Comparison of ENCODE assay signal across 1 cellular context in the genomic region with DNA sequence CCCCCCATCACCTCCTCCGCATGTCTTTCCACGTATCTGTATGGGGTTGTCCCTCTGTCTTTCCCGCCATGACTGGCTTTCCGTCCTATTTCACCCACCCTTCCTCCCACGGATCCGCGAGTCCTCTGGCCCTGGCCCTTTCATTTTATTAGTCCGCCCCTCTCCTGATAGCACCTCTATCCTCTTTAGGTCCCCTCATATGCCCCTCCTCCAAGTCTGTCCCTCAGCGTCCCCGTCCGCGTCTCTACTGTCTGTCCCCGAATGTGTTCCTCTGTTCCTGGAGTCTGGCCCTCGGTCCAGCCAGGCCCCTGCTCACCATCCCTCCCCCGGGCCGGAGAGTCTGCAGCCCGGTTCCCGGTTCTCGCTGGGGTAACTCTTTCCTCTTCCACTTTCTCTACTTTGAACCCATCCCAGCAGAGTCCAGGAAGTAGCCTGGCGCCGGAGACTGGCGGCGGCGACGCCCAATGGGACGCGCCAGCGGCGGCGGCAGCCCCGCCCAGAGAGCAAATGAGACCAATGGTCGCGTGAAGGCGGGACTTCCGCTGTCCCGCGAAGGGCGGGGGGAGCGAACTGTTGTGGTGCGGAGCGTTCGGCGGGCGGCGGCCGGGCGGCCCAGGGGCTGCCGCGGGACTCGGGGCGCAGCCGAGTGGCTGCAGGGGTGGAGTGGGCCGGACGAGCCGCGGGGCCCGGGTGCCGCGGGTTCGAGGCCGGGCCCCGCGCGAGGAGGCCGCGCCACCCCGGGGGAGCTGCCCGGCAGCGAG.
TF ChIP-seq lines count a peak whose summit lies in the region.

A gene with protein sequence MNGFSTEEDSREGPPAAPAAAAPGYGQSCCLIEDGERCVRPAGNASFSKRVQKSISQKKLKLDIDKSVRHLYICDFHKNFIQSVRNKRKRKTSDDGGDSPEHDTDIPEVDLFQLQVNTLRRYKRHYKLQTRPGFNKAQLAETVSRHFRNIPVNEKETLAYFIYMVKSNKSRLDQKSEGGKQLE (plus strand): TSS at position 576 of the 761 bp plus-strand sequence. CDS start 608 bp downstream, outside the sequence.

TF ChIP-seq in HepG2, 621 proteins besides CTCF, POLR2A, EP300 and RAD21 (continued from another document and continues in another):
- TF ChIP-seq, protein P1, sequence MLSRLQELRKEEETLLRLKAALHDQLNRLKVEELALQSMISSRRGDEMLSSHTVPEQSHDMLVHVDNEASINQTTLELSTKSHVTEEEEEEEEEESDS (CRISPR knock-in tag; IDR thresholded peaks at IDR 0.05; ENCODE audit: borderline replicate concordance), result peak; percentile 5; the same call in 1 of the 2 replicates
- TF ChIP-seq ZSCAN9 (CRISPR knock-in tag; IDR thresholded peaks at IDR 0.05; ENCODE audit: borderline replicate concordance) (peak; percentile 52; the same call in 1 of the 2 replicates), ZFP91 (CRISPR knock-in tag; IDR thresholded peaks at IDR 0.05; ENCODE audit: borderline replicate concordance) (peak; percentile 47; the same call in 1 of the 2 replicates), JUN (CRISPR knock-in tag; IDR thresholded peaks at IDR 0.05) (no peak), ZNF652 (CRISPR knock-in tag; IDR thresholded peaks at IDR 0.05; ENCODE audit: borderline replicate concordance, low read depth) (no peak), ZNF691 (CRISPR knock-in tag; IDR thresholded peaks at IDR 0.05; ENCODE audit: borderline replicate concordance, low read depth) (no peak), HNF1B (CRISPR knock-in tag; IDR thresholded peaks at IDR 0.05) (peak; percentile 67; the same call in 1 of the 2 replicates), ZNF512B (CRISPR knock-in tag; IDR thresholded peaks at IDR 0.05; ENCODE audit: borderline replicate concordance) (no peak), NONO (IDR thresholded peaks at IDR 0.05) (no peak), NONO (CRISPR knock-in tag; conservative IDR thresholded peaks at IDR 0.05) (0 out of 2 replicates have a peak, but pooled peaks have one; percentile 28), GABPA (IDR thresholded peaks at IDR 0.05; ENCODE audit: low read depth, low read length) (peak; percentile 83), GABPA (CRISPR knock-in tag; IDR thresholded peaks at IDR 0.05; ENCODE audit: low read depth) (peak; percentile 88), PRDM4 (CRISPR knock-in tag; IDR thresholded peaks at IDR 0.05; ENCODE audit: borderline replicate concordance) (no peak), SSRP1 (CRISPR knock-in tag; IDR thresholded peaks at IDR 0.05) (0 out of 2 replicates have a peak, but pooled peaks have one; percentile 12), KLF12 (CRISPR knock-in tag; IDR thresholded peaks at IDR 0.05; ENCODE audit: borderline replicate concordance) (peak; percentile 29; the same call in 1 of the 2 replicates), NR2C2 (CRISPR knock-in tag; IDR thresholded peaks at IDR 0.05; ENCODE audit: borderline replicate concordance) (peak; percentile 50; the same call in 1 of the 2 replicates), ELF3 (CRISPR knock-in tag; IDR thresholded peaks at IDR 0.05) (peak; percentile 87), U2AF1 (optimal IDR thresholded peaks at IDR 0.05; ENCODE audit: low read depth, low read length) (no peak), ZSCAN25 (CRISPR knock-in tag; IDR thresholded peaks at IDR 0.05) (peak; percentile 92), TBL1XR1 (IDR thresholded peaks at IDR 0.05; ENCODE audit: borderline replicate concordance, low read length, partially characterized antibody) (no peak), AGO2 (optimal IDR thresholded peaks at IDR 0.05; ENCODE audit: low read depth, low read length) (peak; percentile 2), CBFB (CRISPR knock-in tag; IDR thresholded peaks at IDR 0.05) (0 out of 2 replicates have a peak, but pooled peaks have one; percentile 29), SAP130 (CRISPR knock-in tag; IDR thresholded peaks at IDR 0.05; ENCODE audit: low read depth) (peak; percentile 89), KLF6 (CRISPR knock-in tag; IDR thresholded peaks at IDR 0.05) (peak; percentile 80; the same call in 1 of the 2 replicates), RBM39 (IDR thresholded peaks at IDR 0.05; ENCODE audit: low read depth, low read length, poor library complexity, severe bottlenecking) (peak; percentile 65), CHD2 (IDR thresholded peaks at IDR 0.05; ENCODE audit: low read depth, low read length) (no peak), ZNF589 (CRISPR knock-in tag; conservative IDR thresholded peaks at IDR 0.05) (no peak), PAWR (CRISPR knock-in tag; IDR thresholded peaks at IDR 0.05; ENCODE audit: borderline replicate concordance) (no peak)
- TF ChIP-seq, protein P2, sequence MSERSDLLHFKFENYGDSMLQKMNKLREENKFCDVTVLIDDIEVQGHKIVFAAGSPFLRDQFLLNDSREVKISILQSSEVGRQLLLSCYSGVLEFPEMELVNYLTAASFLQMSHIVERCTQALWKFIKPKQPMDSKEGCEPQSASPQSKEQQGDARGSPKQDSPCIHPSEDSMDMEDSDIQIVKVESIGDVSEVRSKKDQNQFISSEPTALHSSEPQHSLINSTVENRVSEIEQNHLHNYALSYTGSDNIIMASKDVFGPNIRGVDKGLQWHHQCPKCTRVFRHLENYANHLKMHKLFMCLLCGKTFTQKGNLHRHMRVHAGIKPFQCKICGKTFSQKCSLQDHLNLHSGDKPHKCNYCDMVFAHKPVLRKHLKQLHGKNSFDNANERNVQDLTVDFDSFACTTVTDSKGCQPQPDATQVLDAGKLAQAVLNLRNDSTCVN (CRISPR knock-in tag; IDR thresholded peaks at IDR 0.05; ENCODE audit: borderline replicate concordance), result peak; percentile 13; the same call in 1 of the 2 replicates
- TF ChIP-seq, protein P3, sequence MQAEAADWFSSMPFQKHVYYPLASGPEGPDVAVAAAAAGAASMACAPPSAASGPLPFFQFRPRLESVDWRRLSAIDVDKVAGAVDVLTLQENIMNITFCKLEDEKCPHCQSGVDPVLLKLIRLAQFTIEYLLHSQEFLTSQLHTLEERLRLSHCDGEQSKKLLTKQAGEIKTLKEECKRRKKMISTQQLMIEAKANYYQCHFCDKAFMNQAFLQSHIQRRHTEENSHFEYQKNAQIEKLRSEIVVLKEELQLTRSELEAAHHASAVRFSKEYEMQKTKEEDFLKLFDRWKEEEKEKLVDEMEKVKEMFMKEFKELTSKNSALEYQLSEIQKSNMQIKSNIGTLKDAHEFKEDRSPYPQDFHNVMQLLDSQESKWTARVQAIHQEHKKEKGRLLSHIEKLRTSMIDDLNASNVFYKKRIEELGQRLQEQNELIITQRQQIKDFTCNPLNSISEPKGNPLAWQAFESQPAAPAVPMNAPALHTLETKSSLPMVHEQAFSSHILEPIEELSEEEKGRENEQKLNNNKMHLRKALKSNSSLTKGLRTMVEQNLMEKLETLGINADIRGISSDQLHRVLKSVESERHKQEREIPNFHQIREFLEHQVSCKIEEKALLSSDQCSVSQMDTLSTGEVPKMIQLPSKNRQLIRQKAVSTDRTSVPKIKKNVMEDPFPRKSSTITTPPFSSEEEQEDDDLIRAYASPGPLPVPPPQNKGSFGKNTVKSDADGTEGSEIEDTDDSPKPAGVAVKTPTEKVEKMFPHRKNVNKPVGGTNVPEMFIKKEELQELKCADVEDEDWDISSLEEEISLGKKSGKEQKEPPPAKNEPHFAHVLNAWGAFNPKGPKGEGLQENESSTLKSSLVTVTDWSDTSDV (CRISPR knock-in tag; IDR thresholded peaks at IDR 0.05), result no peak
- TF ChIP-seq, protein P4, sequence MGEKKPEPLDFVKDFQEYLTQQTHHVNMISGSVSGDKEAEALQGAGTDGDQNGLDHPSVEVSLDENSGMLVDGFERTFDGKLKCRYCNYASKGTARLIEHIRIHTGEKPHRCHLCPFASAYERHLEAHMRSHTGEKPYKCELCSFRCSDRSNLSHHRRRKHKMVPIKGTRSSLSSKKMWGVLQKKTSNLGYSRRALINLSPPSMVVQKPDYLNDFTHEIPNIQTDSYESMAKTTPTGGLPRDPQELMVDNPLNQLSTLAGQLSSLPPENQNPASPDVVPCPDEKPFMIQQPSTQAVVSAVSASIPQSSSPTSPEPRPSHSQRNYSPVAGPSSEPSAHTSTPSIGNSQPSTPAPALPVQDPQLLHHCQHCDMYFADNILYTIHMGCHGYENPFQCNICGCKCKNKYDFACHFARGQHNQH (CRISPR knock-in tag; IDR thresholded peaks at IDR 0.05), result 0 out of 2 replicates have a peak, but pooled peaks have one; percentile 27
- TF ChIP-seq, protein P5, sequence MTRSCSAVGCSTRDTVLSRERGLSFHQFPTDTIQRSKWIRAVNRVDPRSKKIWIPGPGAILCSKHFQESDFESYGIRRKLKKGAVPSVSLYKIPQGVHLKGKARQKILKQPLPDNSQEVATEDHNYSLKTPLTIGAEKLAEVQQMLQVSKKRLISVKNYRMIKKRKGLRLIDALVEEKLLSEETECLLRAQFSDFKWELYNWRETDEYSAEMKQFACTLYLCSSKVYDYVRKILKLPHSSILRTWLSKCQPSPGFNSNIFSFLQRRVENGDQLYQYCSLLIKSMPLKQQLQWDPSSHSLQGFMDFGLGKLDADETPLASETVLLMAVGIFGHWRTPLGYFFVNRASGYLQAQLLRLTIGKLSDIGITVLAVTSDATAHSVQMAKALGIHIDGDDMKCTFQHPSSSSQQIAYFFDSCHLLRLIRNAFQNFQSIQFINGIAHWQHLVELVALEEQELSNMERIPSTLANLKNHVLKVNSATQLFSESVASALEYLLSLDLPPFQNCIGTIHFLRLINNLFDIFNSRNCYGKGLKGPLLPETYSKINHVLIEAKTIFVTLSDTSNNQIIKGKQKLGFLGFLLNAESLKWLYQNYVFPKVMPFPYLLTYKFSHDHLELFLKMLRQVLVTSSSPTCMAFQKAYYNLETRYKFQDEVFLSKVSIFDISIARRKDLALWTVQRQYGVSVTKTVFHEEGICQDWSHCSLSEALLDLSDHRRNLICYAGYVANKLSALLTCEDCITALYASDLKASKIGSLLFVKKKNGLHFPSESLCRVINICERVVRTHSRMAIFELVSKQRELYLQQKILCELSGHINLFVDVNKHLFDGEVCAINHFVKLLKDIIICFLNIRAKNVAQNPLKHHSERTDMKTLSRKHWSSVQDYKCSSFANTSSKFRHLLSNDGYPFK (CRISPR knock-in tag; IDR thresholded peaks at IDR 0.05; ENCODE audit: borderline replicate concordance), result no peak; the same call in 1 of the 2 replicates
